In the genomic region with DNA sequence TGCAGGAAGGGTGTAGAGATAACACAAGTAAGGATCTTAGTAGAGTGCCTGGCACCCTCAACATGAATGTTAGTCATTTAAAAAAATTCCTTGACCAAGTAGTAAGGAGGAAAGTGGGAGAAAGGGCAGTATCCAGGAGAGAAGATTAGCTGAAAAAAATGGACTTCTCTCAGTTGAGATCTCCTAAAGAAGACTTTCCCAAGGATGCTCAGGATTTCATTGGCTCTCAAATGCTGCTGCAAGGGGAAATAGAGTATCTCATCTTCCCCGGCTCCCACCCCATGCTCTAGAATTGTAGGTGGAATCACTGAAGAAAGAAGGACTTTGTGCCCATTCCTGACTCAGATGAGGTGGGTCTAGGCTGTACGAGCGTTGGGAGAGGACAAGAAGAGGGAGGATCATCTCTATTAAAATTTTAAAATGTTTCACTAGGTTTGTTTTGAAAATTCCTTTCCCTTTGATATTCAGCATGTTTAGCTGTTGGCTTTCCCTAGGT, we compare ENCODE assay signal across 26 cellular contexts.
"Had no signal": no experiment of that assay in that cellular context is flagged by ENCODE, and none has a peak within 500 bp of the region (broad histone marks: within the 10 kb centered on the region; RNA-seq: fewer than 3 reads in every experiment).

No MANE protein-coding gene starts in this region.

- H3K4me1 Mint-ChIP-seq: stimulated activated effector memory CD8-positive, alpha-beta T cell treated with anti-CD3 and anti-CD28 coated beads, Interleukin-12 subunit alpha, Interleukin-12 subunit beta, amount 100 ng/mL, for 72 hours; stimulated activated naive B cell treated with anti-CD40 and anti-IgM and Interleukin-4, amounts not matched to agents 10 μg/mL and 1 μg/mL and 100 μg/mL, for 72 hours had no signal

- H3K36me3 ChIP-seq: neural progenitor cell, ovary, right lobe of liver, sigmoid colon, stomach, thoracic aorta, thyroid gland, tibial nerve, upper lobe of left lung, vagina had no signal

- ATAC-seq: psoas muscle; right cardiac atrium; right lobe of liver; stimulated activated naive B cell treated with anti-CD40 and anti-IgM and Interleukin-4, amounts not matched to agents 10 μg/mL and 1 μg/mL and 100 μg/mL, for 72 hours had no signal

- H3K4me3 ChIP-seq: neural progenitor cell, ovary, psoas muscle, right lobe of liver, sigmoid colon, stomach, thoracic aorta, thyroid gland, tibial nerve, upper lobe of left lung, vagina had no signal

- DNase-seq: nephron progenitor cell; occipital lobe; ovary; psoas muscle; right cardiac atrium; right lobe of liver; sigmoid colon; small intestine; stimulated activated CD4-positive, alpha-beta T cell treated with anti-CD3 and anti-CD28 coated beads, Interleukin-15, amount 100 ng/mL, for 24 hours; stimulated activated CD4-positive, alpha-beta T cell treated with anti-CD3 and anti-CD28 coated beads, Interleukin-2, amount 100 ng/mL, for 24 hours; stimulated activated CD4-positive, alpha-beta T cell treated with anti-CD3 and anti-CD28 coated beads, Interleukin-2, amount 100 ng/mL, for 48 hours; stimulated activated CD4-positive, alpha-beta T cell treated with anti-CD3 and anti-CD28 coated beads, Interleukin-4, amount 100 ng/mL, for 24 hours; stimulated activated naive B cell treated with anti-CD40 and anti-IgM and Interleukin-4, amounts not matched to agents 10 μg/mL and 1 μg/mL and 100 μg/mL, for 72 hours; stimulated activated naive CD4-positive, alpha-beta T cell treated with Interleukin-2 at 50 U/mL for 16 hours; stomach; thyroid gland; upper lobe of left lung had no signal

- H3K27me3 Mint-ChIP-seq: natural killer cell treated with Interleukin-12 subunit alpha and Interleukin-12 subunit beta and Interleukin-15 and Interleukin-18, amount 100 ng/mL, for 72 hours; stimulated activated naive B cell treated with anti-CD40 and anti-IgM and Interleukin-4, amounts not matched to agents 10 μg/mL and 1 μg/mL and 100 μg/mL, for 72 hours; stimulated activated naive CD8-positive, alpha-beta T cell treated with anti-CD3 and anti-CD28 coated beads, Interleukin-15, Interleukin-2, amounts not matched to agents 100 ng/mL and 50 ng/mL, for 24 hours had no signal

- H3K27me3 ChIP-seq: neural progenitor cell, ovary, right lobe of liver, sigmoid colon, thyroid gland, tibial nerve, upper lobe of left lung, vagina had no signal

- H3K27ac Mint-ChIP-seq: natural killer cell treated with Interleukin-12 subunit alpha and Interleukin-12 subunit beta and Interleukin-15 and Interleukin-18, amount 100 ng/mL, for 72 hours; nephron progenitor cell; neural progenitor cell; progenitor cell of endocrine pancreas; stimulated activated effector memory CD8-positive, alpha-beta T cell treated with anti-CD3 and anti-CD28 coated beads, Interleukin-12 subunit alpha, Interleukin-12 subunit beta, amount 100 ng/mL, for 72 hours; stimulated activated naive B cell treated with anti-CD40 and anti-IgM and Interleukin-4, amounts not matched to agents 10 μg/mL and 1 μg/mL and 100 μg/mL, for 72 hours; stimulated activated naive CD8-positive, alpha-beta T cell treated with anti-CD3 and anti-CD28 coated beads, Interleukin-15, Interleukin-2, amounts not matched to agents 100 ng/mL and 50 ng/mL, for 24 hours had no signal

- H3K36me3 Mint-ChIP-seq: natural killer cell treated with Interleukin-12 subunit alpha and Interleukin-12 subunit beta and Interleukin-15 and Interleukin-18, amount 100 ng/mL, for 72 hours; stimulated activated effector memory CD8-positive, alpha-beta T cell treated with anti-CD3 and anti-CD28 coated beads, Interleukin-12 subunit alpha, Interleukin-12 subunit beta, amount 100 ng/mL, for 72 hours; stimulated activated naive B cell treated with anti-CD40 and anti-IgM and Interleukin-4, amounts not matched to agents 10 μg/mL and 1 μg/mL and 100 μg/mL, for 72 hours had no signal

- H3K27ac ChIP-seq: neural progenitor cell, ovary, parathyroid adenoma, psoas muscle, right lobe of liver, sigmoid colon, stomach, thoracic aorta, thyroid gland, tibial nerve, upper lobe of left lung, vagina had no signal

- H3K9me3 Mint-ChIP-seq: natural killer cell treated with Interleukin-12 subunit alpha and Interleukin-12 subunit beta and Interleukin-15 and Interleukin-18, amount 100 ng/mL, for 72 hours; stimulated activated naive CD8-positive, alpha-beta T cell treated with anti-CD3 and anti-CD28 coated beads, Interleukin-15, Interleukin-2, amounts not matched to agents 100 ng/mL and 50 ng/mL, for 24 hours had no signal

- H3K4me1 ChIP-seq: parathyroid adenoma, psoas muscle, right lobe of liver, sigmoid colon, stomach, thyroid gland, upper lobe of left lung, vagina had no signal

- H3K9me3 ChIP-seq: ovary, psoas muscle, right lobe of liver, sigmoid colon, stomach, thoracic aorta, thyroid gland, tibial nerve, upper lobe of left lung, vagina had no signal

- H3K4me3 Mint-ChIP-seq: natural killer cell treated with Interleukin-12 subunit alpha and Interleukin-12 subunit beta and Interleukin-15 and Interleukin-18, amount 100 ng/mL, for 72 hours; nephron progenitor cell; neural progenitor cell; stimulated activated effector memory CD8-positive, alpha-beta T cell treated with anti-CD3 and anti-CD28 coated beads, Interleukin-12 subunit alpha, Interleukin-12 subunit beta, amount 100 ng/mL, for 72 hours; stimulated activated naive B cell treated with anti-CD40 and anti-IgM and Interleukin-4, amounts not matched to agents 10 μg/mL and 1 μg/mL and 100 μg/mL, for 72 hours; stimulated activated naive CD8-positive, alpha-beta T cell treated with anti-CD3 and anti-CD28 coated beads, Interleukin-15, Interleukin-2, amounts not matched to agents 100 ng/mL and 50 ng/mL, for 24 hours had no signal
